ENCODE assay signal across 11 cellular contexts in the genomic region with DNA sequence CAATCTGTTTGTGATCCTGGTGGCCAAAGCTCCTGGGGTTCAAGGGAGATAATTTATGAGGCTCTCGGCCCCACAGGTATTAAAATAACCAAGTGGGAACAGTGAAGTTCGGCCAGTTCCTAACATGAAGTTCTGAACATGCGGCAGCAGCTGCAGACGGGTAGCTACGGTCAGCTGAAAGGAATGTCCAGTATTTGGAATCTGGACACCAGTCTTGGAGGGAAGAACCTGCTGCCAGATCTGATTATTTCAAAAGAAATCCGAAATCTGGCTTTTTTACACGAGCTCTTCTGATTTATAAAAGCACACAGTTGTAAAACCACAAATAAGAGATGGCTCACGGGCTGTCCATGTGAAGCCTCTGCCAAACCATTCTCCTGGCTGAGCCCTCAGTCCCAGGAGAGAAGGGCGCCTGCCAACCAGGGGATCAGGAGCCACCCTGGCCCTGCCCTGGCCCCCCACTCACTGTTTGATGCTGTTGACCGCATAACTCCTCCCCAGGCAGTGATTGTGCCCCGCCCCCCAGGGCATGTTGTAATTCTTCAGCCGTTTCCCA. TPM values are rescaled to one million over a fixed set of nuclear protein-coding genes. Genes with fewer than 3 reads are reported as not detected.
DNase-seq lines count a peak whose midpoint lies in the region; FAIRE-seq and TF ChIP-seq lines count a peak whose summit lies in the region.
"Had no signal": no experiment of that assay in that cellular context is flagged by ENCODE, and none has a peak within 500 bp of the region (broad histone marks: within the 10 kb centered on the region; RNA-seq: fewer than 3 reads in every experiment).

No MANE protein-coding gene starts in this region.

- intact Hi-C loops in head of caudate nucleus (cut with DNase I): no loop called here

- H3K79me1 ChIP-seq in mesenchymal stem cell (replicated peaks; ENCODE audit: low read length, poor library complexity, severe bottlenecking): no peaks in the 10 kb centered on the region

- WGBS in mesenchymal stem cell: 45% methylated on average over 12 of the region's 12 CpGs

- H2BK15ac ChIP-seq in mesenchymal stem cell (ENCODE audit: low read depth, poor library complexity, severe bottlenecking): no peak overlapping the region

- H3K14ac ChIP-seq in mesenchymal stem cell (ENCODE audit: low read length in 2 of 2): no peak overlapping the region

- H3K4me2 ChIP-seq in mesenchymal stem cell (ENCODE audit: low read length, poor library complexity, severe bottlenecking): peak overlapping the region; percentile 11

- TF ChIP-seq CTCF in choroid plexus epithelial cell (conservative IDR thresholded peaks at IDR 0.05; ENCODE audit: low read depth, low read length): no peak

- H3K18ac ChIP-seq in mesenchymal stem cell (ENCODE audit: low read depth in 1 of 2, low read length in 2 of 2): no peak overlapping the region

- no peak overlapping the region for H4K8ac ChIP-seq in mesenchymal stem cell (ENCODE audit: low read length)

- no peak overlapping the region for H4K91ac ChIP-seq in mesenchymal stem cell (ENCODE audit: low read length)

- peaks cover 32 to 94% of the 10 kb centered on the region in 2 experiments for H3K36me3 ChIP-seq in mesenchymal stem cell (ENCODE audit: control insufficient read depth in 1 of 2, insufficient read depth in 2 of 2, low read depth in 1 of 2, low read length in 2 of 2)

- H2BK12ac ChIP-seq in mesenchymal stem cell (ENCODE audit: low read length in 2 of 2): no peak overlapping the region

- DNase-seq in LoVo (ENCODE audit: low spot score) (peak; percentile 18), choroid plexus epithelial cell (ENCODE audit: low read depth) (peak; percentile 92), mesenchymal stem cell (peak; percentile 12), urothelium cell line (ENCODE audit: low spot score) (peak; percentile 73), occipital lobe (lab: John Stamatoyannopoulos, UW) (no peak), head of caudate nucleus (no peak), NK-92 (lab: John Stamatoyannopoulos, UW; ENCODE audit: unreplicated experiment) (no peak)
- DNase-seq: activated CD8-positive, alpha-beta T cell treated with anti-CD3 and anti-CD28 coated beads, Interleukin-2, amount 10 ng/mL, durations not matched to agents 7 days and 5 days; caudate nucleus; NCI-H1092 treated with DMSO at 0.1 percent for 48 hours; small intestine had no signal

- H3K27ac ChIP-seq in mesenchymal stem cell (ENCODE audit: low read length, poor library complexity, severe bottlenecking): peak overlapping the region; percentile 75

- no peak overlapping the region for H2AK5ac ChIP-seq in mesenchymal stem cell (ENCODE audit: low read length, severe bottlenecking)

- no peak for FAIRE-seq in urothelium cell line (lab: Jason Lieb, UNC)
- FAIRE-seq: small intestine had no signal

- no peak overlapping the region for H2BK120ac ChIP-seq in mesenchymal stem cell (ENCODE audit: low read depth, low read length)

- no peak overlapping the region for H3K4ac ChIP-seq in mesenchymal stem cell (ENCODE audit: low read depth in 1 of 2, low read length in 2 of 2)

- H3K4me3 ChIP-seq in choroid plexus epithelial cell (ENCODE audit: low read depth, low read length) (no peak overlapping the region), mesenchymal stem cell (ENCODE audit: insufficient read depth in 1 of 2, low read depth in 1 of 2, low read length in 2 of 2) (no peak overlapping the region)

- peaks cover 0 to 12% of the 10 kb centered on the region in 2 experiments for H3K27me3 ChIP-seq in mesenchymal stem cell (ENCODE audit: control insufficient read depth in 1 of 2, insufficient read depth in 1 of 2, low read length in 2 of 2)

- peak overlapping the region; percentile 59 for H3K9ac ChIP-seq in mesenchymal stem cell (ENCODE audit: low read length)

- no peaks in the 10 kb centered on the region for H3K9me3 ChIP-seq in mesenchymal stem cell (ENCODE audit: control insufficient read depth, low read length)

- H2BK5ac ChIP-seq in mesenchymal stem cell (ENCODE audit: low read depth, low read length, poor library complexity, severe bottlenecking): no peak overlapping the region

- H2AFZ ChIP-seq in mesenchymal stem cell (ENCODE audit: low read depth, low read length): no peak overlapping the region

- H3K23ac ChIP-seq in mesenchymal stem cell (ENCODE audit: low read length in 2 of 2): no peak overlapping the region

- peaks cover 8% of the 10 kb centered on the region for H3K4me1 ChIP-seq in mesenchymal stem cell (ENCODE audit: control insufficient read depth, insufficient read depth, low read depth, low read length)

RNA-seq across cellular contexts. Expression of gene KCNB1, which starts 28.2 kb away (rescaled TPM):
- polyA plus RNA-seq in mesenchymal stem cell (2013, experiment 1 of 2): under 0.01 TPM
- polyA plus RNA-seq in mesenchymal stem cell (2013, experiment 2 of 2): under 0.01 TPM
- 5.8 TPM for total RNA-seq in occipital lobe
- total RNA-seq: activated CD8-positive, alpha-beta T cell treated with anti-CD3 and anti-CD28 coated beads, Interleukin-2, amount 10 ng/mL, durations not matched to agents 7 days and 5 days had no signal

RNA-seq across cellular contexts. Expression of gene PTGIS, which starts 57.3 kb away (rescaled TPM):
- 0.01 TPM for polyA plus RNA-seq in mesenchymal stem cell (2013, experiment 1 of 2)
- 0.01 TPM for polyA plus RNA-seq in mesenchymal stem cell (2013, experiment 2 of 2)
- 10.8 TPM for total RNA-seq in occipital lobe

Comparison
In these comparisons a context has a peak if more than half of its experiments do, and no peak if none do; other contexts are left out.
1. DNase-seq: peak in LoVo (single experiment), choroid plexus epithelial cell (single experiment), mesenchymal stem cell (single experiment) and urothelium cell line (single experiment); none in occipital lobe (single experiment), head of caudate nucleus (0 of 42) and NK-92 (single experiment).